8 cellular contexts compared by ENCODE assay signal in the genomic region with DNA sequence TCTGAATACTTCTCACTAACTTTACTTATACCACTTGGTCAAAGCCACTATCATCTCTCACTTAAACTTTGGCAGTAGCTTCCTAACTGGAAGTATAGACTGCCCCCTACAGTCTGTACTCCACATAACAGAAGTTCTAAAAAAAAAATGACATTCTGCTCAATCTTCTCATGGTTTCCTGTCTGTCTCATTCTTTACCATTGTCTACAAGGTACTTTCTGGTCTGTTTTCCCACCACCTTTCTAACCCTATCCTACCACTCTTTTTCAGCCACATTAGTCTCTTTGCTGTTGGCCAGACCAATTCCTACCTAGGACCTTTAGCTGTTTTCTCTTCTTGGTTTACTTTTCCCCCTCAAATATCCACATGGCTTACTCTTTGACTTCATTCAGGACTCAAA. TPM values are rescaled to one million over a fixed set of nuclear protein-coding genes. Genes with fewer than 3 reads are reported as not detected.
DNase-seq lines count a peak whose midpoint lies in the region; ATAC-seq and TF ChIP-seq lines count a peak whose summit lies in the region.

No MANE protein-coding gene starts in this region.

- H3K27ac ChIP-seq in neural progenitor cell: no peak overlapping the region

- H3K4me3 Mint-ChIP-seq in neural progenitor cell: no peak overlapping the region

- H3K9me3 ChIP-seq in neural progenitor cell (ENCODE audit: low read depth): no peaks in the 10 kb centered on the region

- H3K9me3 Mint-ChIP-seq in neural progenitor cell: peaks cover 8% of the 10 kb centered on the region

- peaks cover 2% of the 10 kb centered on the region for H3K27me3 Mint-ChIP-seq in neural progenitor cell (ENCODE audit: insufficient read depth, low read depth)

- H3K27me3 ChIP-seq in neural progenitor cell: no peaks in the 10 kb centered on the region

- peaks cover 58% of the 10 kb centered on the region for H3K36me3 ChIP-seq in neural progenitor cell

- no peak overlapping the region for H3K4me2 ChIP-seq in neural progenitor cell

- H3K9ac ChIP-seq in neural progenitor cell: no peak overlapping the region

- peaks cover 41% of the 10 kb centered on the region for H3K36me3 Mint-ChIP-seq in neural progenitor cell

- H3K4me1 ChIP-seq in neural progenitor cell: peaks cover 18% of the 10 kb centered on the region

- H4K20me1 ChIP-seq in neural progenitor cell (ENCODE audit: low read depth): peaks cover 91% of the 10 kb centered on the region

- peaks cover 99% of the 10 kb centered on the region for H3K79me2 ChIP-seq in neural progenitor cell (ENCODE audit: low read depth)

- no peak overlapping the region for H3K27ac Mint-ChIP-seq in neural progenitor cell

- peaks cover 67% of the 10 kb centered on the region for H3F3A ChIP-seq in neural progenitor cell (ENCODE audit: low read depth)

- no peak overlapping the region for H2AFZ ChIP-seq in neural progenitor cell (replicated peaks)

- peaks cover 3% of the 10 kb centered on the region for H3K4me1 Mint-ChIP-seq in neural progenitor cell

- H3K4me3 ChIP-seq in neural progenitor cell: no peak overlapping the region

- in situ Hi-C loops in SK-MEL-5 (cut with HindIII; ENCODE audit: low pct_unique_long_range_greater_than_20kb, low sequenced_read_pairs): no loop called here

- peak; percentile 36 for DNase-seq in DMS114 treated with DMSO at 0.1 percent for 48 hours (lab: John Stamatoyannopoulos, UW; ENCODE audit: unreplicated experiment)
- DNase-seq in SK-MEL-5 (ENCODE audit: low read depth, low spot score): peak; percentile 78
- DNase-seq in neural progenitor cell (ENCODE audit: low spot score): peak; percentile 51
- no peak for DNase-seq in HuH-7.5 (ENCODE audit: low spot score)
- no peak for DNase-seq in activated CD4-positive, alpha-beta T cell treated with anti-CD3 and anti-CD28 coated beads for 1 hour

- peak; percentile 65 for ATAC-seq in GM18873 (IDR thresholded peaks at IDR 0.05; ENCODE audit: low FRiP score, unreplicated experiment)
- peak; percentile 53 for ATAC-seq in HG03521 (IDR thresholded peaks at IDR 0.05; ENCODE audit: unreplicated experiment)
- ATAC-seq in esophagus mucosa: peak; percentile 73

- peak; percentile 69 for TF ChIP-seq CTCF in neural progenitor cell (IDR thresholded peaks at IDR 0.05)

RNA-seq across cellular contexts. Expression of gene CPSF6, which starts 14.7 kb away (rescaled TPM):
- total RNA-seq in SK-MEL-5 (2014; rRNA removed; shearing (Covaris generic)): 26.5 and 29.0 TPM in 2 replicates
- polyA plus RNA-seq in SK-MEL-5 (2015; cell fraction: cytosol; rRNA removed): 33.2 and 46.5 TPM in 2 replicates
- 136 and 143 TPM in 2 replicates for polyA plus RNA-seq in SK-MEL-5 (2015; cell fraction: nucleus; rRNA removed)
- total RNA-seq in esophagus mucosa (36.1 TPM), neural progenitor cell (ENCODE audit: low replicate concordance) (114 and 155 TPM in 2 replicates)

Comparison
In these comparisons a context has a peak if more than half of its experiments do, and no peak if none do; other contexts are left out.
1. DNase-seq: peak in DMS114 treated with DMSO at 0.1 percent for 48 hours (single experiment), SK-MEL-5 (single experiment) and neural progenitor cell (single experiment); none in HuH-7.5 (single experiment) and activated CD4-positive, alpha-beta T cell treated with anti-CD3 and anti-CD28 coated beads for 1 hour (single experiment).
2. Peak in every context shown above with its lines, with median percentiles within 50 percentile points of each other: ATAC-seq.